In the genomic region with DNA sequence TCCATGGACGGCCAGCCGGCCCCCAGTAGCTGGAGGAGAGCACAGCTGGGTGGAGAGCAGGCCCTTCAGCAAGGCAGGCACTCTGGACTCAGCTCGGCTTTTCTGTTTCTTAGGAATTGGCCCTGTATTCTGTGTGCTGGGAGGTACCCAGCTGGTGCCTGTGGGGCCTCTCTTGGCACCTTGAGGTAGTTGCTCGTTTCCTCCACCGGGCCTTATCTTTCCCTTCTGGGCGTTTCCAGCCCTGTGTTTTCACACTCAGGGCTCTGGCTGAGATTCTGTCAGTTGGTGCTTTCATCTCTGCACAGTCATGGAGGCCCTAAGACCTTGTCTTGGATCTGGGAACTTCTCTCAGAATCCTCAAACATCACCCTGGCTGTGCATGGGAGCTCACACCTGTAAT, we compare ENCODE assay signal across 5 cellular contexts. TPM values are rescaled to one million over a fixed set of nuclear protein-coding genes. Genes with fewer than 3 reads are reported as not detected.
"Had no signal": no experiment of that assay in that cellular context is flagged by ENCODE, and none has a peak within 500 bp of the region (broad histone marks: within the 10 kb centered on the region; RNA-seq: fewer than 3 reads in every experiment).

No MANE protein-coding gene starts in this region.

RNA-seq across cellular contexts. Expression of gene CEMP1, which starts 36.3 kb away (rescaled TPM):
- total RNA-seq: subcutaneous adipose tissue, temporal lobe, tibial nerve, urinary bladder, vagina had no signal
